3 cellular contexts compared by ENCODE assay signal in genomic region chr1:1312450-1313314, GRCh38.
A peak's percentile ranks its signal among the peaks of the same experiment; 100 is the strongest.
TF ChIP-seq lines count a peak whose summit lies in the region.

No MANE protein-coding gene starts in this region.

TF ChIP-seq in HepG2, 621 proteins besides CTCF, POLR2A, EP300 and RAD21 (continues in another document):
- TF ChIP-seq HNRNPL (IDR thresholded peaks at IDR 0.05; ENCODE audit: low read depth, low read length) (peak; percentile 52; the same call in 1 of the 2 replicates), AKAP8 (CRISPR knock-in tag; IDR thresholded peaks at IDR 0.05) (peak; percentile 62; the same call in 1 of the 2 replicates), ZNF780A (CRISPR knock-in tag; IDR thresholded peaks at IDR 0.05) (no peak), DRAP1 (CRISPR knock-in tag; IDR thresholded peaks at IDR 0.05) (no peak), ZNF598 (CRISPR knock-in tag; IDR thresholded peaks at IDR 0.05; ENCODE audit: borderline replicate concordance) (no peak), AGO2 (optimal IDR thresholded peaks at IDR 0.05; ENCODE audit: low read depth, low read length) (peak; percentile 82), ATF7 (IDR thresholded peaks at IDR 0.05) (no peak), ATF7 (CRISPR knock-in tag; IDR thresholded peaks at IDR 0.05) (no peak), TFDP2 (CRISPR knock-in tag; IDR thresholded peaks at IDR 0.05) (no peak), ZNF512B (CRISPR knock-in tag; IDR thresholded peaks at IDR 0.05; ENCODE audit: borderline replicate concordance) (no peak), THRA (CRISPR knock-in tag; IDR thresholded peaks at IDR 0.05; ENCODE audit: borderline replicate concordance) (no peak), ZNF567 (CRISPR knock-in tag; IDR thresholded peaks at IDR 0.05; ENCODE audit: borderline replicate concordance) (no peak), REPIN1 (CRISPR knock-in tag; IDR thresholded peaks at IDR 0.05; ENCODE audit: borderline replicate concordance, low read depth) (no peak), RBFOX2 (IDR thresholded peaks at IDR 0.05; ENCODE audit: low read depth, low read length) (peak; percentile 70), PAF1 (CRISPR knock-in tag; IDR thresholded peaks at IDR 0.05) (no peak)

TF ChIP-seq in HCT116, 20 proteins besides CTCF, POLR2A, EP300 and RAD21:
- TF ChIP-seq EZH2phosphoT487 (IDR thresholded peaks at IDR 0.05; ENCODE audit: borderline replicate concordance) (no peak), REST (IDR thresholded peaks at IDR 0.05; ENCODE audit: low read depth) (no peak), CBX3 (IDR thresholded peaks at IDR 0.05; ENCODE audit: low read depth) (no peak), TCF7L2 (IDR thresholded peaks at IDR 0.05; ENCODE audit: borderline replicate concordance, extremely low read depth, insufficient read depth, insufficient read length) (no peak), FOSL1 (IDR thresholded peaks at IDR 0.05; ENCODE audit: low read depth) (no peak), ZBTB33 (IDR thresholded peaks at IDR 0.05; ENCODE audit: extremely low read depth, insufficient replicate concordance, low read length) (no peak), SIN3A (IDR thresholded peaks at IDR 0.05; ENCODE audit: low read depth) (no peak), ATF3 (IDR thresholded peaks at IDR 0.05) (no peak), SP1 (IDR thresholded peaks at IDR 0.05; ENCODE audit: low read depth) (no peak), POLR2AphosphoS5 (IDR thresholded peaks at IDR 0.05; ENCODE audit: low read depth, low read length) (no peak), EGR1 (IDR thresholded peaks at IDR 0.05; ENCODE audit: low read depth) (no peak)

TF ChIP-seq in WTC11, 78 proteins besides CTCF, POLR2A, EP300 and RAD21:
- TF ChIP-seq ZBTB43 (CRISPR knock-in tag; IDR thresholded peaks at IDR 0.05) (0 out of 2 replicates have a peak, but pooled peaks have one; percentile 2), RORB (CRISPR knock-in tag; IDR thresholded peaks at IDR 0.05) (no peak)
